ENCODE assay signal across 9 cellular contexts in the genomic region with DNA sequence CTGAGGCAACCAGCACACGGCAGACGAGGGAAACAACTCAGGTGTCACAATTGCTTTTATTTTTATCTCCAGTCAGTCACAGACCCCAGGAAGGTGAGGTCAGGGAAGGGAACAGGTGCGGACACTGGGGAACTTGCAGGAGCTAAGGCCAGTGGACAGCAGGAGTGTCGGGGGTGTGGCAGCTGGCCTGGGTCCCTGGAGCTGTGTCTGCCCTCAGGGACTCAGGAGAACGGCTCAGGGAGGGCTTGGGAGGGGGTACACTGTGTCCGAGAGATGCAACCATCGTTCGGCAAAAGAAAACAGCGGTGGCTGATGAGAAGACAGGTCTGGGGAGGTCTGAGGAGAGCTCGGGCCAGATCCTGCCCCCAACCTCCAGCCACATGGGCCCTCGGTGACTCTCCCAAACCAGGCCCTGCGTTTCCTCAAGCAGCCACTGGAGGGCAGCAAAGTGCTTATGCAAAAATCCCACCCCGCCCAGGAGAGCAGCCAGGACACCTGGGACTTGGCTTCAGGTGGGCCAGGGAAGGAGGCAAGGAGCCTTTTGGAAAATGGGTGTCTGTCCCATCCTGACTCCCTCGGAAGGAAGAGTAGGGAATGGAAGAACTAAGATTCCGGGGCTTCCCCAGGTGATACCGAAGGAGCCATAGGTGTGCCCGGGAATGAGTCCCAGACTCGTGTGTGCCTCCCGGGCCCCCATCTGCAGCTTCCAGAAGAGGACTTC. TPM values are rescaled to one million over a fixed set of nuclear protein-coding genes. Genes with fewer than 3 reads are reported as not detected.
A peak's percentile ranks its signal among the peaks of the same experiment; 100 is the strongest.
DNase-seq lines count a peak whose midpoint lies in the region; ATAC-seq and TF ChIP-seq lines count a peak whose summit lies in the region.
"Had no signal": no experiment of that assay in that cellular context is flagged by ENCODE, and none has a peak within 500 bp of the region (broad histone marks: within the 10 kb centered on the region; RNA-seq: fewer than 3 reads in every experiment).

No MANE protein-coding gene starts in this region.

- H3K9ac ChIP-seq in SU-DHL-6 (ENCODE audit: low read length) (no peak overlapping the region), adipocyte (ENCODE audit: low read length) (no peak overlapping the region)

- intact Hi-C loops in left ventricle myocardium inferior (cut with micrococcal nuclease): loop anchor here (10.0 kb wide), 2 partner anchors 78 to 188 kb away; a partner anchor contains a TSS

- no peaks in the 10 kb centered on the region for H3K27me3 ChIP-seq in SU-DHL-6 (ENCODE audit: low read length)
- H3K27me3 ChIP-seq in adipocyte (replicated peaks; ENCODE audit: control insufficient read depth, insufficient read depth, low read length): peaks cover 18% of the 10 kb centered on the region
- H3K27me3 ChIP-seq in left ventricle myocardium inferior (ENCODE audit: low read depth): peaks cover 20% of the 10 kb centered on the region

- H3K36me3 ChIP-seq in SU-DHL-6 (ENCODE audit: low read length): no peaks in the 10 kb centered on the region
- no peaks in the 10 kb centered on the region for H3K36me3 ChIP-seq in adipocyte (ENCODE audit: control insufficient read depth, insufficient read depth, low read length, severe bottlenecking)
- H3K36me3 ChIP-seq in left ventricle myocardium inferior: no peaks in the 10 kb centered on the region

- no peak overlapping the region for H2AFZ ChIP-seq in SU-DHL-6 (ENCODE audit: low read depth, low read length, severe bottlenecking)

- peaks cover 26% of the 10 kb centered on the region for H3K4me1 ChIP-seq in adipocyte (ENCODE audit: control insufficient read depth, insufficient read depth, low read length)
- H3K4me1 ChIP-seq in left ventricle myocardium inferior: peaks cover 39% of the 10 kb centered on the region

- H3F3A ChIP-seq in SU-DHL-6 (ENCODE audit: insufficient read depth): no peaks in the 10 kb centered on the region

- no peaks in the 10 kb centered on the region for H4K20me1 ChIP-seq in SU-DHL-6 (ENCODE audit: low read depth, low read length)

- H3K9me2 ChIP-seq in SU-DHL-6 (replicated peaks; ENCODE audit: insufficient read depth, low read length): no peaks in the 10 kb centered on the region

- peak; percentile 76 for TF ChIP-seq CTCF in SU-DHL-6 (IDR thresholded peaks at IDR 0.05; ENCODE audit: insufficient read depth, low read length, poor library complexity, severe bottlenecking)
- TF ChIP-seq CTCF in left ventricle myocardium inferior (IDR thresholded peaks at IDR 0.05; ENCODE audit: borderline replicate concordance): peak; percentile 98
- peak; percentile 99 for TF ChIP-seq CTCF in retinal pigment epithelial cell (conservative IDR thresholded peaks at IDR 0.05; ENCODE audit: low read depth, low read length)

- ATAC-seq in GM19395 (IDR thresholded peaks at IDR 0.05; ENCODE audit: unreplicated experiment): no peak
- no peak for ATAC-seq in GM21786 (IDR thresholded peaks at IDR 0.05; ENCODE audit: unreplicated experiment)

- H3K4me2 ChIP-seq in SU-DHL-6 (ENCODE audit: low read depth, low read length, poor library complexity, severe bottlenecking): no peak overlapping the region

- H3K79me2 ChIP-seq in SU-DHL-6 (ENCODE audit: insufficient read depth, low read length): no peaks in the 10 kb centered on the region

- H3K9me3 ChIP-seq in SU-DHL-6 (ENCODE audit: insufficient read depth, low read length) (no peaks in the 10 kb centered on the region), adipocyte (ENCODE audit: control insufficient read depth, low read length) (no peaks in the 10 kb centered on the region), left ventricle myocardium inferior (replicated peaks) (no peaks in the 10 kb centered on the region)

- no peak overlapping the region for H3K4me3 ChIP-seq in SU-DHL-6 (ENCODE audit: insufficient read depth, low read length, poor library complexity, severe bottlenecking)
- H3K4me3 ChIP-seq in adipocyte (ENCODE audit: low read length): no peak overlapping the region
- no peak overlapping the region for H3K4me3 ChIP-seq in left ventricle myocardium inferior
- H3K4me3 ChIP-seq in retinal pigment epithelial cell (ENCODE audit: low read length): no peak overlapping the region

- peak; percentile 57 for DNase-seq in EL
- peak; percentile 25 to 49 for DNase-seq in Kasumi-1 (lab: John Stamatoyannopoulos, UW)
- DNase-seq in adipocyte (ENCODE audit: low read depth): peak; percentile 87
- DNase-seq in left ventricle myocardium inferior: peak; percentile 74
- DNase-seq in retinal pigment epithelial cell (ENCODE audit: low read depth): no peak

- H3K27ac ChIP-seq in SU-DHL-6 (ENCODE audit: low read depth, low read length) (no peak overlapping the region), left ventricle myocardium inferior (replicated peaks) (peak overlapping the region; percentile 82)

RNA-seq across cellular contexts. Expression of a gene that starts 24.1 kb away (rescaled TPM):
- 2.9 TPM for total RNA-seq in left ventricle myocardium inferior

RNA-seq across cellular contexts. Expression of a gene that starts 36.7 kb away (rescaled TPM):
- total RNA-seq in left ventricle myocardium inferior: 7.4 TPM
- total RNA-seq: glomerular endothelial cell had no signal

RNA-seq across cellular contexts. Expression of a gene that starts 38.8 kb away (rescaled TPM):
- 25.5 TPM for total RNA-seq in left ventricle myocardium inferior
